ENCODE assay signal across 8 cellular contexts in genomic region chr14:69726761-69727511, GRCh38. TPM values are rescaled to one million over a fixed set of nuclear protein-coding genes. Genes with fewer than 3 reads are reported as not detected.
A peak's percentile ranks its signal among the peaks of the same experiment; 100 is the strongest.
DNase-seq lines count a peak whose midpoint lies in the region; ATAC-seq and TF ChIP-seq lines count a peak whose summit lies in the region.

No MANE protein-coding gene starts in this region.

- peak overlapping the region; percentile 57 for H3K4me3 Mint-ChIP-seq in activated naive CD4-positive, alpha-beta T cell treated with anti-CD3 and anti-CD28 coated beads, Interleukin-2, amount 50 U/mL, for 24 hours
- no peak overlapping the region for H3K4me3 Mint-ChIP-seq in glutamatergic neuron (ENCODE audit: unreplicated experiment)
- H3K4me3 Mint-ChIP-seq in osteocyte (ENCODE audit: unreplicated experiment) = peak overlapping the region; percentile 61

- DNase-seq in DMS79 (lab: John Stamatoyannopoulos, UW) (peak; percentile 30), Karpas-422 (peak; percentile 94), SJSA1 (ENCODE audit: low read depth in 1 of 2, low spot score in 2 of 2) (peak; percentile 65 to 68), glutamatergic neuron (peak; percentile 90), osteocyte (ENCODE audit: extremely low spot score, unreplicated experiment) (peak; percentile 93)

- H4K20me1 ChIP-seq in Karpas-422 (ENCODE audit: insufficient read depth, low read depth, low read length) = no peaks in the 10 kb centered on the region

- H3K4me1 ChIP-seq in Karpas-422 (ENCODE audit: low read length) = peaks cover 14% of the 10 kb centered on the region
- H3K4me1 ChIP-seq in SJSA1 (replicated peaks) = peaks cover 6% of the 10 kb centered on the region
- H3K4me1 ChIP-seq in thymus (ENCODE audit: control insufficient read depth, insufficient read depth, low read length) = peaks cover 8% of the 10 kb centered on the region

- H3K4me3 ChIP-seq in Karpas-422 (ENCODE audit: low read length) (peak overlapping the region; percentile 56), SJSA1 (peak overlapping the region; percentile 22), thymus (ENCODE audit: low read length) (peak overlapping the region; percentile 44)

- no peaks in the 10 kb centered on the region for H3K9me3 ChIP-seq in Karpas-422 (ENCODE audit: low read length)
- no peaks in the 10 kb centered on the region for H3K9me3 ChIP-seq in SJSA1 (replicated peaks)
- H3K9me3 ChIP-seq in thymus (ENCODE audit: control insufficient read depth) = no peaks in the 10 kb centered on the region

- WGBS in thymus = 12% methylated on average over 51 of the region's 51 CpGs

- H3K36me3 ChIP-seq in Karpas-422 (ENCODE audit: insufficient read depth, low read length) (no peaks in the 10 kb centered on the region), SJSA1 (no peaks in the 10 kb centered on the region), thymus (ENCODE audit: control insufficient read depth, insufficient read depth) (no peaks in the 10 kb centered on the region)

- H3K9ac ChIP-seq in Karpas-422 (ENCODE audit: low read length) = peak overlapping the region; percentile 61

- H3K27me3 ChIP-seq in Karpas-422 (ENCODE audit: low read length) (no peaks in the 10 kb centered on the region), SJSA1 (replicated peaks) (no peaks in the 10 kb centered on the region), thymus (ENCODE audit: control insufficient read depth, insufficient read depth) (no peaks in the 10 kb centered on the region)

- peak; percentile 91 for TF ChIP-seq CTCF in glutamatergic neuron (IDR thresholded peaks at IDR 0.05; ENCODE audit: partially characterized antibody, unreplicated experiment)
- peak; percentile 99 for TF ChIP-seq CTCF in osteocyte (IDR thresholded peaks at IDR 0.05)

- no peaks in the 10 kb centered on the region for H3K9me2 ChIP-seq in Karpas-422 (replicated peaks; ENCODE audit: insufficient read depth, low read length)

- H3K4me1 Mint-ChIP-seq in activated naive CD4-positive, alpha-beta T cell treated with anti-CD3 and anti-CD28 coated beads, Interleukin-2, amount 50 U/mL, for 24 hours = peaks cover 23% of the 10 kb centered on the region
- H3K4me1 Mint-ChIP-seq in glutamatergic neuron (ENCODE audit: low read depth, unreplicated experiment) (peaks cover 3% of the 10 kb centered on the region), osteocyte (ENCODE audit: unreplicated experiment) (peaks cover 3% of the 10 kb centered on the region)

- peak overlapping the region; percentile 77 for H3K4me2 ChIP-seq in Karpas-422 (ENCODE audit: low read depth, low read length, poor library complexity, severe bottlenecking)

- no peak overlapping the region for H3K27ac ChIP-seq in Karpas-422 (ENCODE audit: low read length)
- no peak overlapping the region for H3K27ac ChIP-seq in SJSA1
- H3K27ac ChIP-seq in thymus (ENCODE audit: low read depth) = peak overlapping the region; percentile 48

- peak overlapping the region; percentile 57 for H2AFZ ChIP-seq in Karpas-422 (ENCODE audit: low read length)

- H3K27ac Mint-ChIP-seq in activated naive CD4-positive, alpha-beta T cell treated with anti-CD3 and anti-CD28 coated beads, Interleukin-2, amount 50 U/mL, for 24 hours = peak overlapping the region; percentile 76
- H3K27ac Mint-ChIP-seq in glutamatergic neuron (ENCODE audit: unreplicated experiment) = no peak overlapping the region
- H3K27ac Mint-ChIP-seq in osteocyte (ENCODE audit: unreplicated experiment) = no peak overlapping the region

- peak; percentile 86 for ATAC-seq in GM21529 (IDR thresholded peaks at IDR 0.05; ENCODE audit: unreplicated experiment)

- H3K36me3 Mint-ChIP-seq in activated naive CD4-positive, alpha-beta T cell treated with anti-CD3 and anti-CD28 coated beads, Interleukin-2, amount 50 U/mL, for 24 hours = no peaks in the 10 kb centered on the region
- H3K36me3 Mint-ChIP-seq in glutamatergic neuron (ENCODE audit: unreplicated experiment) = no peaks in the 10 kb centered on the region
- H3K36me3 Mint-ChIP-seq in osteocyte (ENCODE audit: unreplicated experiment) = no peaks in the 10 kb centered on the region

- no peaks in the 10 kb centered on the region for H3K9me3 Mint-ChIP-seq in activated naive CD4-positive, alpha-beta T cell treated with anti-CD3 and anti-CD28 coated beads, Interleukin-2, amount 50 U/mL, for 24 hours
- peaks cover 1% of the 10 kb centered on the region for H3K9me3 Mint-ChIP-seq in glutamatergic neuron (ENCODE audit: unreplicated experiment)
- H3K9me3 Mint-ChIP-seq in osteocyte (ENCODE audit: unreplicated experiment) = no peaks in the 10 kb centered on the region

- no peaks in the 10 kb centered on the region for H3K27me3 Mint-ChIP-seq in activated naive CD4-positive, alpha-beta T cell treated with anti-CD3 and anti-CD28 coated beads, Interleukin-2, amount 50 U/mL, for 24 hours
- H3K27me3 Mint-ChIP-seq in glutamatergic neuron (ENCODE audit: unreplicated experiment) (peaks cover 1% of the 10 kb centered on the region), osteocyte (ENCODE audit: unreplicated experiment) (peaks cover 13% of the 10 kb centered on the region)

- H3K79me2 ChIP-seq in Karpas-422 (ENCODE audit: low read length) = no peaks in the 10 kb centered on the region

RNA-seq across cellular contexts. Expression of gene SRSF5, which starts 40.0 kb away (rescaled TPM):
- total RNA-seq in Karpas-422 (2014; rRNA removed; shearing (Covaris generic); ENCODE audit: low replicate concordance) = 292 and 379 TPM in 2 replicates
- 121 and 167 TPM in 2 replicates for total RNA-seq in SJSA1 (2014; rRNA removed; shearing (Covaris generic))
- total RNA-seq in glutamatergic neuron (ENCODE audit: unreplicated experiment) (319 TPM), osteocyte (245 and 279 TPM in 2 replicates)
- polyA plus RNA-seq in thymus = 589 TPM

Comparison
In these comparisons a context has a peak if more than half of its experiments do, and no peak if none do; other contexts are left out.
1. DNase-seq: peak in every context shown above with its lines; median percentile 94 in Karpas-422; 93 in osteocyte; 90 in glutamatergic neuron; 66 in SJSA1; 30 in DMS79.